In genomic region chr18:34467059-34467458, GRCh38 we compare ENCODE assay signal across 13 cellular contexts.
DNase-seq lines count a peak whose midpoint lies in the region; ATAC-seq lines count a peak whose summit lies in the region.
"Had no signal": no experiment of that assay in that cellular context is flagged by ENCODE, and none has a peak within 500 bp of the region (broad histone marks: within the 10 kb centered on the region; RNA-seq: fewer than 3 reads in every experiment).

No MANE protein-coding gene starts in this region.

- ATAC-seq in GM19395 (IDR thresholded peaks at IDR 0.05; ENCODE audit: unreplicated experiment): peak; percentile 81
- peak; percentile 52 for ATAC-seq in HG02852 (IDR thresholded peaks at IDR 0.05; ENCODE audit: unreplicated experiment)
- peak; percentile 75 for ATAC-seq in HG03571 (IDR thresholded peaks at IDR 0.05; ENCODE audit: unreplicated experiment)
- ATAC-seq in GM21367 (IDR thresholded peaks at IDR 0.05; ENCODE audit: unreplicated experiment): no peak
- ATAC-seq in GM21515 (IDR thresholded peaks at IDR 0.05; ENCODE audit: unreplicated experiment): no peak
- ATAC-seq: HCT116 had no signal

- DNase-seq in foreskin melanocyte (peak; percentile 3), NCI-H146 (lab: John Stamatoyannopoulos, UW) (no peak), activated T-cell treated with anti-CD3 and anti-CD28 coated beads for 4 hours (no peak)
- DNase-seq: mesendoderm, NCI-H2171 treated with DMSO at 0.1 percent for 48 hours, PC-9, SW 1271 had no signal

Comparison
In these comparisons a context has a peak if more than half of its experiments do, and no peak if none do; other contexts are left out.
1. ATAC-seq: peak in GM19395 (single experiment), HG02852 (single experiment) and HG03571 (single experiment); none in GM21367 (single experiment) and GM21515 (single experiment).